In the genomic region with DNA sequence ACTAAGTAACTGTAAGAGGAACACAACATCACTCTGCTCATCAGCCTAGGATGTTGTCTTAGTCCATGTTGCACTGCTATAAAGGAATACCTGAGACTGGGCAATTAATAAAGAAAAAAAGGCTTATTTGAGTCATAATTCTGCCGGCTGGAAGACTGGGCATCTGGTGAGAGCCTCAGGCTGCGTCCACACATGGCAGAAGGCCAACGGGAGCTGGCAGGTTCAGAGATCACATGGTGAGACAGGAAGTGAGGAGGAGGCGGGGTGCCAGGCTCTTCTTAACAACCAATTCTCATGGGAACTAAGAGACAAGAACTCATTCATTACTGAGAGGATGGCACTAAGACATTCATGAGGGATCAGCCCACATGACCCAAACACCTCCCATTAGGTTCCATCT, we compare ENCODE assay signal across 9 cellular contexts. TPM values are rescaled to one million over a fixed set of nuclear protein-coding genes. Genes with fewer than 3 reads are reported as not detected.
DNase-seq lines count a peak whose midpoint lies in the region; ATAC-seq, FAIRE-seq and TF ChIP-seq lines count a peak whose summit lies in the region.
"Had no signal": no experiment of that assay in that cellular context is flagged by ENCODE, and none has a peak within 500 bp of the region (broad histone marks: within the 10 kb centered on the region; RNA-seq: fewer than 3 reads in every experiment).

No MANE protein-coding gene starts in this region.

- peak overlapping the region in 2 of 7 donors; percentile 0 to 53 for H3K27ac Mint-ChIP-seq in CD14-positive monocyte
- H3K27ac Mint-ChIP-seq: nephron had no signal

- H3K27me3 Mint-ChIP-seq in CD14-positive monocyte (ENCODE audit: low read depth in 3 of 3) = no peaks in the 10 kb centered on the region

- peaks cover 0 to 3% (median 0%) of the 10 kb centered on the region in 7 donors for H3K9me3 Mint-ChIP-seq in CD14-positive monocyte
- H3K9me3 Mint-ChIP-seq: nephron had no signal

- H3K9me3 ChIP-seq in kidney (ENCODE audit: control insufficient read depth in 1 of 2, low read length in 2 of 2) = no peaks in the 10 kb centered on the region

- DNase-seq in ACHN (peak; percentile 56), LoVo (ENCODE audit: low spot score) (peak; percentile 11), anterior cingulate cortex (lab: John Stamatoyannopoulos, UW) (peak in 36 of 58 donors; percentile 1 to 77 (median 12)), kidney (peak; percentile 84), CD14-positive monocyte (ENCODE audit: low spot score) (no peak), SK-N-DZ (ENCODE audit: low spot score) (no peak), NCI-H2107 treated with DMSO at 0.1 percent for 48 hours (lab: John Stamatoyannopoulos, UW; ENCODE audit: unreplicated experiment) (no peak)

- no peak overlapping the region for H3K27ac ChIP-seq in kidney (ENCODE audit: low read depth in 2 of 2, low read length in 2 of 2)

- no peak overlapping the region for H3K4me3 ChIP-seq in kidney (ENCODE audit: low read length in 2 of 2)

- H3K36me3 Mint-ChIP-seq in CD14-positive monocyte = peaks cover 81 to 94% of the 10 kb centered on the region in 2 donors

- in situ Hi-C loops in ACHN (cut with HindIII; ENCODE audit: low pct_ligation_motif_present, low pct_unique_long_range_greater_than_20kb, low sequenced_read_pairs) = loop anchor here (25.0 kb wide), 1 partner anchor 167 kb away; the partner anchor contains the start of gene ATP5F1A

- no peak overlapping the region for H3K4me3 Mint-ChIP-seq in CD14-positive monocyte
- H3K4me3 Mint-ChIP-seq: nephron had no signal

- no peak for ATAC-seq in HG02870 (IDR thresholded peaks at IDR 0.05; ENCODE audit: unreplicated experiment)

- intact Hi-C loops in kidney (cut with DNase I) = no loop called here
- intact Hi-C loops in CD14-positive monocyte (cut with micrococcal nuclease) = no loop called here

- H3K36me3 ChIP-seq in kidney (ENCODE audit: control insufficient read depth in 1 of 2, insufficient read depth in 2 of 2, low read length in 2 of 2) = peaks cover 42 to 68% of the 10 kb centered on the region in 2 donors

- no peak for TF ChIP-seq CTCF in kidney (IDR thresholded peaks at IDR 0.05; ENCODE audit: borderline replicate concordance, extremely low read depth, insufficient read depth)
- no peak for TF ChIP-seq CTCF in CD14-positive monocyte (IDR thresholded peaks at IDR 0.05)

- no peaks in the 10 kb centered on the region for H3K4me1 ChIP-seq in kidney (ENCODE audit: control insufficient read depth in 1 of 2, insufficient read depth in 1 of 2, low read depth in 1 of 2, low read length in 2 of 2)

- FAIRE-seq in kidney (lab: Jason Lieb, UNC) = peak; percentile 6

- no peak overlapping the region for H3K9ac ChIP-seq in kidney (ENCODE audit: low read length in 2 of 2)

- H3K4me1 Mint-ChIP-seq in CD14-positive monocyte = peaks cover 6% of the 10 kb centered on the region
- H3K4me1 Mint-ChIP-seq: nephron had no signal

RNA-seq across cellular contexts. Expression of gene EPG5, which starts 46.8 kb away (rescaled TPM):
- 32.5 TPM for total RNA-seq in kidney
- polyA plus RNA-seq in kidney (ENCODE audit: insufficient read depth, low read depth, low replicate concordance) (4.8 TPM), CD14-positive monocyte (1 to 10 TPM; 1.3 to 1.4 TPM)
- polyA plus RNA-seq in SK-N-DZ (2014; cell fraction: cytosol; rRNA removed) = 5.1 and 5.2 TPM in 2 replicates
- polyA plus RNA-seq in SK-N-DZ (2014; cell fraction: nucleus; rRNA removed) = 8.0 and 10.0 TPM in 2 replicates

Comparison
In these comparisons a context has a peak if more than half of its experiments do, and no peak if none do; other contexts are left out.
1. DNase-seq: peak in ACHN (single experiment), LoVo (single experiment), anterior cingulate cortex (36 of 58) and kidney (single experiment); none in CD14-positive monocyte (single experiment), SK-N-DZ (single experiment) and NCI-H2107 treated with DMSO at 0.1 percent for 48 hours (single experiment).